ENCODE assay signal across 11 cellular contexts in the genomic region with DNA sequence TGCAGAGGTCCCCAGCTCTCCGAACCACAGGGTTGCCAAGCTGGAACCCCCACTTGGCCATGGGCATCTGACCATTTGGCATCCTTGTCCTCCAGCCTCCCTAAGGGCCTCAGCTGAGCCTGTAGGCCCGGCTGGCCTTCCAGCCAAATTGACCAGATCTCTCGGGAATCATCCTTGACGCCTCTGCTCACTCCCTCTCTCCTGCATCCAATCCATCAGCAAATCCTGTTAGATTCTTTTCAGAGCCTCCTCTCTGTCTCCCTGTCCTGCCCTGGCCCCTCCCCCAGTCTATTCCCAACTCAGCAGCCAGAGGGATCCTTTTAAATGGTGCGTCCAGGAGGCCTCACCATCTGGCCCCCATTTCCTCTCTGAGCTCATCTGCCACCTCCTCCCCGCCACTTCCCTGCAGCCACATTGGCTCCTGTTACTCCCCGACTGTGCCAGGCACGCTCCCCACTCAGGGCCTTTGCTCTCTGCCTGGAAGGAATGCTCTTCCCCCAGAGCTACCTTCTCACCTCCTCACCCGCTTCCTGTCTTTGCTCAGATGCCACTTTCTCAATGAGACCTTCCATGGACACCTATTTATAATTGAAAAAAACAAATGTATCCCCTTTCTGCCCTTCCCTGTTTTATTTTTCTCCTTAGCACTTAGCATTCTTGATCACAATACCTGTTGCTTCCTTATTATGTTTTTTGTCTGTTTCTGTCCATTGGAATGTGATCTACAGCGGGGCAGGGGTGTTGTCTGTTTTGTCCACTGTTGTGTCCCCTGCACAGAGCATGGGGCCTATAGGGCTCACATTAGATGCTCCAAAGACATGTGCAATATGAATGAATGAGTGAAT.
DNase-seq lines count a peak whose midpoint lies in the region; ATAC-seq and TF ChIP-seq lines count a peak whose summit lies in the region.
"Had no signal": no experiment of that assay in that cellular context is flagged by ENCODE, and none has a peak within 500 bp of the region (broad histone marks: within the 10 kb centered on the region; RNA-seq: fewer than 3 reads in every experiment).

No MANE protein-coding gene starts in this region.

- intact Hi-C loops in mammary epithelial cell (cut with micrococcal nuclease): no loop called here
- intact Hi-C loops in naive thymus-derived CD4-positive, alpha-beta T cell (cut with micrococcal nuclease): no loop called here

- WGBS in mammary epithelial cell (ENCODE audit: low coverage, missing lambda C conversion rate): 39% methylated on average over 10 of the region's 10 CpGs
- WGBS in smooth muscle cell (ENCODE audit: low lambda C conversion rate): 56% methylated on average over 10 of the region's 10 CpGs

- H3K4me1 ChIP-seq in mammary epithelial cell (ENCODE audit: insufficient read depth, low read length) (peaks cover 13% of the 10 kb centered on the region), smooth muscle cell (ENCODE audit: low read depth) (peaks cover 7% of the 10 kb centered on the region)
- H3K4me1 ChIP-seq in naive thymus-derived CD4-positive, alpha-beta T cell (ENCODE audit: control insufficient read depth in 2 of 2, insufficient read depth in 2 of 2, low read length in 2 of 2): no peaks in the 10 kb centered on the region

- H3K9me3 Mint-ChIP-seq in activated naive CD4-positive, alpha-beta T cell treated with anti-CD3 and anti-CD28 coated beads, Interleukin-2, amount 50 U/mL, for 24 hours: no peaks in the 10 kb centered on the region
- peaks cover 0 to 3% (median 0%) of the 10 kb centered on the region in 11 donors for H3K9me3 Mint-ChIP-seq in naive thymus-derived CD4-positive, alpha-beta T cell
- H3K9me3 Mint-ChIP-seq: CD4-positive, alpha-beta T cell had no signal

- CTCF ChIA-PET in mammary epithelial cell (lab: Charles Lee; ENCODE audit: low non-redundant PET): no interaction called here
- CTCF ChIA-PET in naive thymus-derived CD4-positive, alpha-beta T cell (lab: Charles Lee): no interaction called here

- dilution Hi-C loops in mammary epithelial cell (cut with HindIII; ENCODE audit: low sequenced_read_pairs): no loop called here

- ATAC-seq in naive thymus-derived CD4-positive, alpha-beta T cell: no peak
- no peak for ATAC-seq in HG03159 (IDR thresholded peaks at IDR 0.05; ENCODE audit: unreplicated experiment)
- ATAC-seq: esophagus mucosa, T-helper 17 cell had no signal

- H3F3A ChIP-seq in smooth muscle cell (ENCODE audit: low read depth): no peaks in the 10 kb centered on the region

- in situ Hi-C loops in mammary epithelial cell (cut with MboI; ENCODE audit: low sequenced_read_pairs in 2 of 2): no loop called here

- POLR2A ChIA-PET in naive thymus-derived CD4-positive, alpha-beta T cell (lab: Charles Lee): no interaction called here

- H3K4me3 Mint-ChIP-seq in activated naive CD4-positive, alpha-beta T cell treated with anti-CD3 and anti-CD28 coated beads, Interleukin-2, amount 50 U/mL, for 24 hours: no peak overlapping the region
- no peak overlapping the region for H3K4me3 Mint-ChIP-seq in naive thymus-derived CD4-positive, alpha-beta T cell
- H3K4me3 Mint-ChIP-seq: CD4-positive, alpha-beta T cell; T-helper 17 cell had no signal

- no TSS peak for BruUV-seq in mammary epithelial cell (replicated peaks; lab: Mats Ljungman, UMichigan)

- TF ChIP-seq CTCF in mammary epithelial cell (conservative IDR thresholded peaks at IDR 0.05 in 1 of 2, IDR thresholded peaks at IDR 0.05 in 1 of 2; ENCODE audit: extremely low read depth in 1 of 2, insufficient read depth in 1 of 2, low read depth in 1 of 2, low read length in 2 of 2): no peak
- TF ChIP-seq CTCF in smooth muscle cell (IDR thresholded peaks at IDR 0.05; ENCODE audit: borderline replicate concordance, insufficient read depth, poor library complexity, severe bottlenecking): no peak

- H3K36me3 Mint-ChIP-seq in activated naive CD4-positive, alpha-beta T cell treated with anti-CD3 and anti-CD28 coated beads, Interleukin-2, amount 50 U/mL, for 24 hours: no peaks in the 10 kb centered on the region
- H3K36me3 Mint-ChIP-seq in naive thymus-derived CD4-positive, alpha-beta T cell: no peaks in the 10 kb centered on the region

- no peak for DNase-seq in activated naive CD4-positive, alpha-beta T cell treated with anti-CD3 and anti-CD28 coated beads, Interleukin-2, amount 50 U/mL, for 16 hours
- DNase-seq in NCI-H1694 treated with DMSO at 0.1 percent for 48 hours (lab: John Stamatoyannopoulos, UW) (peak; percentile 96), mammary epithelial cell (no peak), smooth muscle cell (lab: John Stamatoyannopoulos, UW; ENCODE audit: unreplicated experiment) (no peak), hypothalamus (lab: John Stamatoyannopoulos, UW) (no peak)
- no peak for DNase-seq in naive thymus-derived CD4-positive, alpha-beta T cell
- DNase-seq: CD4-positive, alpha-beta T cell; T-helper 17 cell had no signal

- H3K27ac Mint-ChIP-seq in activated naive CD4-positive, alpha-beta T cell treated with anti-CD3 and anti-CD28 coated beads, Interleukin-2, amount 50 U/mL, for 24 hours: peak overlapping the region; percentile 79
- peak overlapping the region in 1 of 9 donors; percentile 72 for H3K27ac Mint-ChIP-seq in naive thymus-derived CD4-positive, alpha-beta T cell
- H3K27ac Mint-ChIP-seq: CD4-positive, alpha-beta T cell; T-helper 17 cell had no signal

- H3K27ac ChIP-seq in mammary epithelial cell (ENCODE audit: insufficient read depth, low read depth, low read length): no peak overlapping the region
- H3K27ac ChIP-seq in smooth muscle cell (ENCODE audit: low read depth): no peak overlapping the region
- no peak overlapping the region for H3K27ac ChIP-seq in naive thymus-derived CD4-positive, alpha-beta T cell (ENCODE audit: low read depth, low read length)

- H3K9ac ChIP-seq in mammary epithelial cell (ENCODE audit: insufficient read depth, low read length) (no peak overlapping the region), smooth muscle cell (ENCODE audit: low read depth) (no peak overlapping the region)

- H3K9me3 ChIP-seq in mammary epithelial cell (replicated peaks; ENCODE audit: insufficient read depth, low read length): no peaks in the 10 kb centered on the region
- no peaks in the 10 kb centered on the region for H3K9me3 ChIP-seq in smooth muscle cell (replicated peaks; ENCODE audit: low read depth)
- no peaks in the 10 kb centered on the region for H3K9me3 ChIP-seq in naive thymus-derived CD4-positive, alpha-beta T cell (ENCODE audit: control insufficient read depth in 2 of 3, low read length in 3 of 3)

- H3K27me3 ChIP-seq in mammary epithelial cell (ENCODE audit: insufficient read depth, low read length) (no peaks in the 10 kb centered on the region), smooth muscle cell (ENCODE audit: low read depth) (no peaks in the 10 kb centered on the region)
- H3K27me3 ChIP-seq in naive thymus-derived CD4-positive, alpha-beta T cell (ENCODE audit: control insufficient read depth in 2 of 2, insufficient read depth in 2 of 2, low read length in 2 of 2): no peaks in the 10 kb centered on the region

- H3K4me1 Mint-ChIP-seq in activated naive CD4-positive, alpha-beta T cell treated with anti-CD3 and anti-CD28 coated beads, Interleukin-2, amount 50 U/mL, for 24 hours: no peaks in the 10 kb centered on the region
- H3K4me1 Mint-ChIP-seq in naive thymus-derived CD4-positive, alpha-beta T cell: peaks cover 0 to 7% (median 0%) of the 10 kb centered on the region in 7 donors

- H2AFZ ChIP-seq in mammary epithelial cell (ENCODE audit: low read depth, low read length): peak overlapping the region; percentile 44
- peak overlapping the region; percentile 66 for H2AFZ ChIP-seq in smooth muscle cell (ENCODE audit: low read depth)

- H3K36me3 ChIP-seq in mammary epithelial cell (ENCODE audit: insufficient read depth, low read length) (no peaks in the 10 kb centered on the region), smooth muscle cell (ENCODE audit: low read depth) (no peaks in the 10 kb centered on the region)
- no peaks in the 10 kb centered on the region for H3K36me3 ChIP-seq in naive thymus-derived CD4-positive, alpha-beta T cell (ENCODE audit: control insufficient read depth in 2 of 3, insufficient read depth in 3 of 3, low read length in 3 of 3)

- H3K4me2 ChIP-seq in mammary epithelial cell (ENCODE audit: insufficient read depth, low read depth, low read length) (no peak overlapping the region), smooth muscle cell (no peak overlapping the region)

- H3K79me2 ChIP-seq in mammary epithelial cell (ENCODE audit: insufficient read depth, low read length) (no peaks in the 10 kb centered on the region), smooth muscle cell (ENCODE audit: low read depth) (no peaks in the 10 kb centered on the region)

- H3K27me3 Mint-ChIP-seq in activated naive CD4-positive, alpha-beta T cell treated with anti-CD3 and anti-CD28 coated beads, Interleukin-2, amount 50 U/mL, for 24 hours: no peaks in the 10 kb centered on the region
- peaks cover 0 to 3% (median 0%) of the 10 kb centered on the region in 5 donors for H3K27me3 Mint-ChIP-seq in naive thymus-derived CD4-positive, alpha-beta T cell
- H3K27me3 Mint-ChIP-seq: CD4-positive, alpha-beta T cell; T-helper 17 cell had no signal

- no peak overlapping the region for H3K4me3 ChIP-seq in mammary epithelial cell (replicated peaks in 1 of 3; ENCODE audit: insufficient read depth in 1 of 3, low read depth in 2 of 3, low read length in 3 of 3)
- no peak overlapping the region for H3K4me3 ChIP-seq in smooth muscle cell
- H3K4me3 ChIP-seq in naive thymus-derived CD4-positive, alpha-beta T cell (ENCODE audit: low read length): no peak overlapping the region

- H4K20me1 ChIP-seq in mammary epithelial cell (ENCODE audit: insufficient read depth, low read length) (no peaks in the 10 kb centered on the region), smooth muscle cell (ENCODE audit: low read depth) (no peaks in the 10 kb centered on the region)
